ENCODE assay signal across 21 cellular contexts in genomic region chr2:118417417-118418125, GRCh38.
A peak's percentile ranks its signal among the peaks of the same experiment; 100 is the strongest.
DNase-seq lines count a peak whose midpoint lies in the region; ATAC-seq and TF ChIP-seq lines count a peak whose summit lies in the region.
"Had no signal": no experiment of that assay in that cellular context is flagged by ENCODE, and none has a peak within 500 bp of the region (broad histone marks: within the 10 kb centered on the region; RNA-seq: fewer than 3 reads in every experiment).

No MANE protein-coding gene starts in this region.

- CTCF ChIA-PET in RWPE1 (lab: Yijun Ruan, JAX): no interaction called here

- H3K4me3 ChIP-seq in fibroblast of mammary gland (ENCODE audit: control insufficient read depth, low read depth, low read length): no peak overlapping the region
- H3K4me3 ChIP-seq: GM23338, SJCRH30, tibial nerve had no signal

- DNase-seq in GM03348 (ENCODE audit: low spot score): peak; percentile 74
- DNase-seq in RWPE1 (ENCODE audit: low spot score): peak; percentile 23
- DNase-seq in fibroblast of mammary gland (ENCODE audit: low read depth): peak; percentile 87
- peak; percentile 78 for DNase-seq in renal cortical epithelial cell (ENCODE audit: low read depth)
- DNase-seq in NCI-H526 (lab: John Stamatoyannopoulos, UW): no peak
- no peak for DNase-seq in activated gamma-delta T cell (lab: John Stamatoyannopoulos, UW)
- no peak for DNase-seq in activated naive CD4-positive, alpha-beta T cell (lab: John Stamatoyannopoulos, UW)
- no peak for DNase-seq in Right ventricle myocardium superior
- DNase-seq: activated CD4-positive, alpha-beta memory T cell treated with anti-CD3 and anti-CD28 coated beads for 36 hours; activated naive CD4-positive, alpha-beta T cell treated with anti-CD3 and anti-CD28 coated beads, Interleukin-2, amount 50 U/mL, for 16 hours; DND-41; KG1; NCI-H526 treated with DMSO at 0.1 percent for 48 hours; retina; SJCRH30; stimulated activated naive B cell treated with anti-CD40 and anti-IgM and Interleukin-4, amounts not matched to agents 10 μg/mL and 1 μg/mL and 100 μg/mL, for 72 hours; T-helper 17 cell had no signal

- POLR2A ChIA-PET in RWPE1 (lab: Yijun Ruan, JAX; ENCODE audit: low non-redundant PET): no interaction called here

- intact Hi-C loops in Right ventricle myocardium superior (cut with DNase I): no loop called here

- H3K27ac ChIP-seq in RWPE1: no peak overlapping the region
- H3K27ac ChIP-seq: neutrophil, SJCRH30, tibial nerve had no signal

- TF ChIP-seq CTCF in RWPE1 (conservative IDR thresholded peaks at IDR 0.05; ENCODE audit: low read depth) (no peak), fibroblast of mammary gland (conservative IDR thresholded peaks at IDR 0.05; ENCODE audit: control insufficient read depth, insufficient read depth, low read depth, low read length) (no peak)

- no peak for ATAC-seq in Right ventricle myocardium superior (ENCODE audit: poor library complexity)
- ATAC-seq: GM23338; stimulated activated naive B cell treated with anti-CD40 and anti-IgM and Interleukin-4, amounts not matched to agents 10 μg/mL and 1 μg/mL and 100 μg/mL, for 72 hours; T-helper 17 cell; WTC11 had no signal

Comparison
In these comparisons a context has a peak if more than half of its experiments do, and no peak if none do; other contexts are left out.
1. DNase-seq: peak in GM03348 (single experiment), RWPE1 (single experiment), fibroblast of mammary gland (single experiment) and renal cortical epithelial cell (single experiment); none in NCI-H526 (0 of 2), activated gamma-delta T cell (single experiment), activated naive CD4-positive, alpha-beta T cell (0 of 4) and Right ventricle myocardium superior (single experiment).